In the genomic region with DNA sequence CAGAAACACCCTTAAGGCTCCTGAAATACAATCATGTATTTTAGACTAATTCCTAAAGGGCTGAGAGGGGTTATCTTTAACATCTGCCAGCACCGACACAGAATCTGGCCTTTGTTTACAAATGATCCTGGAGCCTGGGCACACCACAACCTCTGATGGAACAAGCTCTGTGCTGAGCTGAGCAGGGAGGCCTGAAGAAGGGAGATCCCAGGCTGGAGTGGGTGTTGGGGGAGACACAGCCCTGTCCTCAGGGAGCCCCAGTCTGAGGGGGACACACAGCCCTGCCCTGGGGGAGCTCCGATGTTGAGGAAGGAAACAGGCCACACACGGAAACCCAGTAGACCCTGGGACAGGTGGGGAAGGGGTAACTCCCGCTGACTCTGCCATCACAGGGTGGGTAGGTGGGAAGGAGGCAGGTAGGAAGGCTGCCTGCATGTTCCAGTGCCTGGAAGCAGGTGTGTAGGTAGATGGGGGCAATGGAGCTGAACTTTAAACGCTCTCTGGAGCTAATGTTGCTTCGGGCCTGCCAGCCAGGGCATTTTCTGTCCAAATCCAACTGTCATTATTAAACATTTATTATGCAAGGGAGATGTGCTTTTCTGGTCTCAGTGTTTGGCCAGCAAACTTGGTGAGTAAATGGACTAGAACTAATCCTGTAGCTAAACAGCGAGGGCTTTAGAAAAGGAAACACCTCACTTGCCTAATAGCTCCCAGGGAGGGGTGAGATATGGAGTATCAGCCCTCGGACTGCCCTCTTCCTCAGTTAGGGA, we compare ENCODE assay signal across 14 cellular contexts.
A peak's percentile ranks its signal among the peaks of the same experiment; 100 is the strongest.
DNase-seq lines count a peak whose midpoint lies in the region; ATAC-seq and TF ChIP-seq lines count a peak whose summit lies in the region.
"Had no signal": no experiment of that assay in that cellular context is flagged by ENCODE, and none has a peak within 500 bp of the region (broad histone marks: within the 10 kb centered on the region; RNA-seq: fewer than 3 reads in every experiment).

No MANE protein-coding gene starts in this region.

- 68 to 80% methylated on average over 8 of the region's 8 CpGs for WGBS in lung, 2 donors
- WGBS in thyroid gland, 2 donors = 44 to 48% methylated on average over 8 of the region's 8 CpGs
- WGBS in esophagus muscularis mucosa = 73% methylated on average over 8 of the region's 8 CpGs

- H3K9me3 ChIP-seq in WERI-Rb-1 (ENCODE audit: severe bottlenecking) = peaks cover 3% of the 10 kb centered on the region
- no peaks in the 10 kb centered on the region for H3K9me3 ChIP-seq in lung (ENCODE audit: control insufficient read depth in 2 of 2, insufficient read depth in 1 of 2, low read length in 1 of 2)
- no peaks in the 10 kb centered on the region for H3K9me3 ChIP-seq in thyroid gland
- H3K9me3 ChIP-seq in esophagus muscularis mucosa = no peaks in the 10 kb centered on the region
- H3K9me3 ChIP-seq: HAP-1 had no signal

- H3K27ac ChIP-seq in WERI-Rb-1 (peak overlapping the region; percentile 69), lung (ENCODE audit: low read depth in 1 of 2, low read length in 1 of 2) (no peak overlapping the region), thyroid gland (peak overlapping the region; percentile 63 to 82 (median 77)), esophagus muscularis mucosa (replicated peaks in 1 of 4) (peak overlapping the region in 2 of 4 donors; percentile 12 to 62)

- no peak for TF ChIP-seq CTCF in WERI-Rb-1 (IDR thresholded peaks at IDR 0.05; ENCODE audit: low read depth, low read length)
- no peak for TF ChIP-seq CTCF in lung (IDR thresholded peaks at IDR 0.05; ENCODE audit: control extremely low read depth, extremely low read depth)
- TF ChIP-seq CTCF in thyroid gland (IDR thresholded peaks at IDR 0.05) = no peak
- no peak for TF ChIP-seq CTCF in esophagus muscularis mucosa (IDR thresholded peaks at IDR 0.05)

- no peak overlapping the region; the same call in 1 of the 2 replicates for H3K4me3 ChIP-seq in WERI-Rb-1 (ENCODE audit: low read depth, low read length)
- H3K4me3 ChIP-seq in lung = no peak overlapping the region
- no peak overlapping the region for H3K4me3 ChIP-seq in thyroid gland (replicated peaks in 1 of 3)
- no peak overlapping the region for H3K4me3 ChIP-seq in esophagus muscularis mucosa
- H3K4me3 ChIP-seq: HAP-1 had no signal

- H3K4me1 ChIP-seq in lung (ENCODE audit: control insufficient read depth in 2 of 2, insufficient read depth in 2 of 2, low read length in 2 of 2) (no peaks in the 10 kb centered on the region), thyroid gland (peaks cover 13 to 25% of the 10 kb centered on the region in 2 donors), esophagus muscularis mucosa (peaks cover 0 to 11% (median 9%) of the 10 kb centered on the region in 4 donors)
- H3K4me1 ChIP-seq: HAP-1 had no signal

- TF ChIP-seq POLR2A in thyroid gland (IDR thresholded peaks at IDR 0.05) (no peak), esophagus muscularis mucosa (IDR thresholded peaks at IDR 0.05; ENCODE audit: low read depth) (no peak)

- H3K36me3 ChIP-seq in WERI-Rb-1 (no peaks in the 10 kb centered on the region), lung (ENCODE audit: control insufficient read depth in 2 of 2, insufficient read depth in 2 of 2, low read length in 2 of 2) (no peaks in the 10 kb centered on the region), thyroid gland (no peaks in the 10 kb centered on the region), esophagus muscularis mucosa (no peaks in the 10 kb centered on the region)
- H3K36me3 ChIP-seq: HAP-1 had no signal

- intact Hi-C loops in thyroid gland (cut with DNase I) = no loop called here
- intact Hi-C loops in esophagus muscularis mucosa (cut with DNase I) = no loop called here

- DNase-seq in NCI-H345 (lab: John Stamatoyannopoulos, UW) (peak; percentile 23), NCI-H345 treated with DMSO at 0.1 percent for 48 hours (lab: John Stamatoyannopoulos, UW; ENCODE audit: unreplicated experiment) (no peak), WERI-Rb-1 (peak; percentile 53), lung (ENCODE audit: low spot score) (no peak), thyroid gland (peak; percentile 37 to 38), esophagus muscularis mucosa (ENCODE audit: extremely low spot score) (no peak), NCI-H526 treated with DMSO at 0.1 percent for 48 hours (lab: John Stamatoyannopoulos, UW) (no peak)
- DNase-seq: activated CD4-positive, alpha-beta T cell treated with anti-CD3 and anti-CD28 coated beads, Interleukin-2, amount 50 U/mL, for 4 hours; activated gamma-delta T cell; CD8-positive, alpha-beta memory T cell; left cardiac atrium; nephron progenitor cell had no signal

- no peak for TF ChIP-seq EP300 in esophagus muscularis mucosa (IDR thresholded peaks at IDR 0.05)

- ATAC-seq in lung (ENCODE audit: insufficient read depth, low FRiP score) = peak; percentile 36
- ATAC-seq in GM19397 (IDR thresholded peaks at IDR 0.05; ENCODE audit: unreplicated experiment) = no peak
- ATAC-seq: left cardiac atrium had no signal

- no peaks in the 10 kb centered on the region for H3K27me3 ChIP-seq in WERI-Rb-1 (ENCODE audit: insufficient read depth, low read depth, severe bottlenecking)
- H3K27me3 ChIP-seq in lung (ENCODE audit: control insufficient read depth, insufficient read depth) = no peaks in the 10 kb centered on the region
- H3K27me3 ChIP-seq in thyroid gland = no peaks in the 10 kb centered on the region
- no peaks in the 10 kb centered on the region for H3K27me3 ChIP-seq in esophagus muscularis mucosa

Comparison
In these comparisons a context has a peak if more than half of its experiments do, and no peak if none do; other contexts are left out.
1. DNase-seq: peak in NCI-H345 (single experiment), WERI-Rb-1 (single experiment) and thyroid gland (2 of 2); none in NCI-H345 treated with DMSO at 0.1 percent for 48 hours (single experiment), lung (single experiment), esophagus muscularis mucosa (single experiment) and NCI-H526 treated with DMSO at 0.1 percent for 48 hours (single experiment).
2. H3K27ac ChIP-seq: peak in WERI-Rb-1 (single experiment) and thyroid gland (3 of 3); none in lung (0 of 2).